ENCODE assay signal across 17 cellular contexts in genomic region chr22:43895986-43896645, GRCh38. TPM values are rescaled to one million over a fixed set of nuclear protein-coding genes. Genes with fewer than 3 reads are reported as not detected.
DNase-seq lines count a peak whose midpoint lies in the region; ATAC-seq and TF ChIP-seq lines count a peak whose summit lies in the region.
"Had no signal": no experiment of that assay in that cellular context is flagged by ENCODE, and none has a peak within 500 bp of the region (broad histone marks: within the 10 kb centered on the region; RNA-seq: fewer than 3 reads in every experiment).

No MANE protein-coding gene starts in this region.

- no peak overlapping the region for H3K4me3 ChIP-seq in mucosa of descending colon
- H3K4me3 ChIP-seq: BLaER1, SJCRH30 had no signal

- H3K36me3 ChIP-seq in mucosa of descending colon (ENCODE audit: low read depth), result no peaks in the 10 kb centered on the region
- H3K36me3 ChIP-seq: BLaER1, SJCRH30 had no signal

- no peaks in the 10 kb centered on the region for H3K79me2 ChIP-seq in H9 (ENCODE audit: insufficient read depth, low read length)

- CTCF ChIA-PET in WTC11 (lab: Charles Lee), result interaction anchor here (0.7 to 14.0 kb wide), 3 partner anchors 13 to 96 kb away, joined by 4 to 162 read pairs (median 5); no protein-coding TSS in a partner anchor

- no peak overlapping the region for H3K14ac ChIP-seq in H9 (ENCODE audit: insufficient read depth, low read length)

- no peak overlapping the region for H4K8ac ChIP-seq in H9 (replicated peaks; ENCODE audit: insufficient read length, low read depth, low read length)

- H2BK20ac ChIP-seq in H9 (ENCODE audit: low read depth, low read length, poor library complexity, severe bottlenecking), result no peak overlapping the region

- no peak overlapping the region for H3K4ac ChIP-seq in H9 (ENCODE audit: low read depth, low read length)

- H3K9me3 ChIP-seq in H9 (ENCODE audit: control insufficient read depth, low read depth, low read length), result no peaks in the 10 kb centered on the region
- H3K9me3 ChIP-seq in mucosa of descending colon, result no peaks in the 10 kb centered on the region
- H3K9me3 ChIP-seq: BLaER1, SJCRH30 had no signal

- H3K4me3 Mint-ChIP-seq in H9, result no peak overlapping the region
- no peak overlapping the region for H3K4me3 Mint-ChIP-seq in WTC11
- no peak overlapping the region for H3K4me3 Mint-ChIP-seq in stimulated activated naive B cell treated with anti-CD40 and anti-IgM and Interleukin-4, amounts not matched to agents 10 μg/mL and 1 μg/mL and 100 μg/mL, for 72 hours
- H3K4me3 Mint-ChIP-seq: CD8-positive, alpha-beta memory T cell; IgD-negative memory B cell had no signal

- H3K4me1 Mint-ChIP-seq in H9 (peaks cover 0 to 11% of the 10 kb centered on the region in 2 experiments; a peak in 2 of 4 replicates), WTC11 (no peaks in the 10 kb centered on the region)
- H3K4me1 Mint-ChIP-seq in stimulated activated naive B cell treated with anti-CD40 and anti-IgM and Interleukin-4, amounts not matched to agents 10 μg/mL and 1 μg/mL and 100 μg/mL, for 72 hours, result peaks cover 3 to 7% of the 10 kb centered on the region in 2 donors
- H3K4me1 Mint-ChIP-seq: IgD-negative memory B cell had no signal

- peaks cover 0 to 2% of the 10 kb centered on the region in 2 experiments; a peak in 1 of 5 replicates for H3K9me3 Mint-ChIP-seq in H9
- no peaks in the 10 kb centered on the region for H3K9me3 Mint-ChIP-seq in WTC11
- no peaks in the 10 kb centered on the region for H3K9me3 Mint-ChIP-seq in stimulated activated naive B cell treated with anti-CD40 and anti-IgM and Interleukin-4, amounts not matched to agents 10 μg/mL and 1 μg/mL and 100 μg/mL, for 72 hours
- H3K9me3 Mint-ChIP-seq: CD8-positive, alpha-beta memory T cell; IgD-negative memory B cell had no signal

- H3T11ph ChIP-seq in H9 (ENCODE audit: low read length), result no peak overlapping the region

- no peak overlapping the region for H3K56ac ChIP-seq in H9 (ENCODE audit: insufficient read length, low read depth, low read length)

- no peak overlapping the region for H2BK15ac ChIP-seq in H9 (ENCODE audit: low read depth, low read length)

- H2BK120ac ChIP-seq in H9 (ENCODE audit: low read depth, low read length, poor library complexity, severe bottlenecking), result no peak overlapping the region

- no peak overlapping the region for H3K4me2 ChIP-seq in H9 (ENCODE audit: insufficient read depth, insufficient read length, low read length)
- H3K4me2 ChIP-seq: BLaER1 had no signal

- H3K18ac ChIP-seq in H9 (ENCODE audit: insufficient read length, low read depth, low read length), result no peak overlapping the region

- H4K91ac ChIP-seq in H9 (ENCODE audit: insufficient read length, low read depth, low read length), result no peak overlapping the region

- WGBS in H9 (ENCODE audit: extremely low coverage, insufficient read length, low lambda C conversion rate), result no CpG with 5 or more reads among the region's 11 CpGs

- H4K5ac ChIP-seq in H9 (ENCODE audit: insufficient read length, low read depth, low read length), result no peak overlapping the region

- H2AFZ ChIP-seq in H9 (ENCODE audit: low read length), result no peak overlapping the region

- no peaks in the 10 kb centered on the region for H3K4me1 ChIP-seq in H9 (ENCODE audit: insufficient read depth, low read length)
- peaks cover 4% of the 10 kb centered on the region for H3K4me1 ChIP-seq in mucosa of descending colon (ENCODE audit: low read depth)
- H3K4me1 ChIP-seq: BLaER1, SJCRH30 had no signal

- H3K36me3 Mint-ChIP-seq in H9 (ENCODE audit: insufficient read depth in 1 of 3, low read depth in 3 of 3) (no peaks in the 10 kb centered on the region), WTC11 (no peaks in the 10 kb centered on the region)
- H3K36me3 Mint-ChIP-seq in stimulated activated naive B cell treated with anti-CD40 and anti-IgM and Interleukin-4, amounts not matched to agents 10 μg/mL and 1 μg/mL and 100 μg/mL, for 72 hours, result no peaks in the 10 kb centered on the region
- H3K36me3 Mint-ChIP-seq: CD8-positive, alpha-beta memory T cell; IgD-negative memory B cell had no signal

- ATAC-seq in WTC11, result peak; percentile 26
- ATAC-seq in stimulated activated naive B cell treated with anti-CD40 and anti-IgM and Interleukin-4, amounts not matched to agents 10 μg/mL and 1 μg/mL and 100 μg/mL, for 72 hours (replicated peaks), result no peak
- ATAC-seq in mucosa of descending colon, result no peak
- ATAC-seq in GM18858 (IDR thresholded peaks at IDR 0.05; ENCODE audit: unreplicated experiment), result no peak
- ATAC-seq: HCT116 had no signal

- peak; percentile 60 for DNase-seq in H9
- peak; percentile 35 for DNase-seq in WTC11 (ENCODE audit: low spot score)
- DNase-seq in iPS-NIHi11 (ENCODE audit: low spot score), result peak; percentile 37
- DNase-seq in stimulated activated naive B cell treated with anti-CD40 and anti-IgM and Interleukin-4, amounts not matched to agents 10 μg/mL and 1 μg/mL and 100 μg/mL, for 72 hours, result no peak
- DNase-seq in MV-4-11 (lab: John Stamatoyannopoulos, UW), result no peak
- no peak for DNase-seq in mucosa of descending colon
- DNase-seq: ACHN; CD8-positive, alpha-beta memory T cell; DND-41; GF-D8; NCI-H1092; SJCRH30 had no signal

- no peak overlapping the region for H2BK12ac ChIP-seq in H9 (ENCODE audit: insufficient read length, low read depth, low read length)

- no peak overlapping the region for H3K9ac ChIP-seq in H9 (ENCODE audit: extremely low read depth, insufficient read length, low read length)
- H3K9ac ChIP-seq: BLaER1 had no signal

- H3K23ac ChIP-seq in H9 (ENCODE audit: insufficient read length, low read depth, low read length), result no peak overlapping the region

- H3K27ac ChIP-seq in H9 (ENCODE audit: insufficient read length, low read depth, low read length), result no peak overlapping the region
- H3K27ac ChIP-seq: BLaER1, RWPE1, SJCRH30 had no signal

- no peaks in the 10 kb centered on the region for H3K79me1 ChIP-seq in H9 (ENCODE audit: insufficient read depth, low read depth, low read length, poor library complexity, severe bottlenecking)

- H3K27ac Mint-ChIP-seq in H9 (no peak overlapping the region; a peak in 1 of 7 replicates), WTC11 (no peak overlapping the region)
- H3K27ac Mint-ChIP-seq in stimulated activated naive B cell treated with anti-CD40 and anti-IgM and Interleukin-4, amounts not matched to agents 10 μg/mL and 1 μg/mL and 100 μg/mL, for 72 hours, result peak overlapping the region; percentile 42
- H3K27ac Mint-ChIP-seq: CD8-positive, alpha-beta memory T cell; IgD-negative memory B cell had no signal

- no peak overlapping the region for H2AK5ac ChIP-seq in H9 (ENCODE audit: insufficient read length, low read length)

- H3K23me2 ChIP-seq in H9 (ENCODE audit: insufficient read length, low read depth, low read length, poor library complexity, severe bottlenecking), result peaks cover 10% of the 10 kb centered on the region

- POLR2A ChIA-PET in WTC11 (lab: Charles Lee), result no interaction called here

- intact Hi-C loops in mucosa of descending colon (cut with DNase I, micrococcal nuclease), result no loop called here

- no peak overlapping the region for H2BK5ac ChIP-seq in H9 (ENCODE audit: insufficient read length, low read length)

- peak; percentile 46; the same call in 2 of the 3 replicates for TF ChIP-seq CTCF in H9 (conservative IDR thresholded peaks at IDR 0.05)
- no peak for TF ChIP-seq CTCF in WTC11 (IDR thresholded peaks at IDR 0.05)
- no peak for TF ChIP-seq CTCF in mucosa of descending colon (IDR thresholded peaks at IDR 0.05)

- H3K27me3 Mint-ChIP-seq in H9 (ENCODE audit: low read depth) (peaks cover 33% of the 10 kb centered on the region), WTC11 (ENCODE audit: low read depth) (peaks cover 3% of the 10 kb centered on the region)
- peaks cover 27 to 42% of the 10 kb centered on the region in 2 donors for H3K27me3 Mint-ChIP-seq in stimulated activated naive B cell treated with anti-CD40 and anti-IgM and Interleukin-4, amounts not matched to agents 10 μg/mL and 1 μg/mL and 100 μg/mL, for 72 hours

- H4K20me1 ChIP-seq in H9 (ENCODE audit: control insufficient read depth, insufficient read depth, insufficient read length), result no peaks in the 10 kb centered on the region

- H3K27me3 ChIP-seq in H9 (ENCODE audit: insufficient read depth, low read length), result no peaks in the 10 kb centered on the region; the same call in 1 of the 2 replicates

TF ChIP-seq in WTC11, 78 proteins besides CTCF, POLR2A, EP300 and RAD21:
- TF ChIP-seq USF2 (CRISPR knock-in tag; IDR thresholded peaks at IDR 0.05), result 0 out of 2 replicates have a peak, but pooled peaks have one; percentile 33
- peak; percentile 98 for TF ChIP-seq ZNF121 (CRISPR knock-in tag; IDR thresholded peaks at IDR 0.05)
- no peak for TF ChIP-seq ATF1 (CRISPR knock-in tag; IDR thresholded peaks at IDR 0.05)

RNA-seq across cellular contexts. Expression of gene PNPLA5, which starts 4.3 kb away (rescaled TPM):
- total RNA-seq in H9 (2021) (5.2 and 5.5 TPM in 2 replicates), WTC11 (2021) (5.3 to 5.9 TPM (median 5.3 TPM) in 3 replicates), mucosa of descending colon (not detected)
- total RNA-seq: CD8-positive, alpha-beta memory T cell; SJCRH30 had no signal

RNA-seq across cellular contexts. Expression of gene PNPLA3, which starts 27.5 kb away (rescaled TPM):
- total RNA-seq in H9 (2021) (16.5 and 17.5 TPM in 2 replicates), WTC11 (2021) (17.9 to 19.8 TPM (median 19.6 TPM) in 3 replicates), mucosa of descending colon (under 1 TPM; 0.16 to 0.23 (median 0.22) TPM)

RNA-seq across cellular contexts. Expression of gene SULT4A1, which starts 33.8 kb away (rescaled TPM):
- total RNA-seq in H9 (2021), result 15.0 and 16.2 TPM in 2 replicates
- total RNA-seq in WTC11 (2021), result 12.5 to 13.0 TPM (median 12.6 TPM) in 3 replicates
- total RNA-seq in mucosa of descending colon, result 1 to 10 TPM in 1 of 3 donors, under 1 TPM in 1, not detected in 1; 0.34 to 4.1 TPM
- total RNA-seq: CD8-positive, alpha-beta memory T cell; SJCRH30 had no signal

RNA-seq across cellular contexts. Expression of gene SAMM50, which starts 59.1 kb away (rescaled TPM):
- total RNA-seq in H9 (2021), result 56.6 and 57.2 TPM in 2 replicates
- total RNA-seq in WTC11 (2021), result 59.3 to 72.1 TPM (median 62.1 TPM) in 3 replicates
- total RNA-seq in mucosa of descending colon, result 10 to 100 TPM; 37.7 to 52.0 (median 48.0) TPM

Comparison
In these comparisons a context has a peak if more than half of its experiments do, and no peak if none do; other contexts are left out.
1. DNase-seq: peak in H9 (single experiment), WTC11 (single experiment) and iPS-NIHi11 (single experiment); none in stimulated activated naive B cell treated with anti-CD40 and anti-IgM and Interleukin-4, amounts not matched to agents 10 μg/mL and 1 μg/mL and 100 μg/mL, for 72 hours (single experiment), MV-4-11 (single experiment) and mucosa of descending colon (0 of 3).
2. RNA of gene PNPLA3, which starts 27.5 kb away (total RNA-seq): 17.9 to 19.8 TPM in WTC11 and 16.5 to 17.5 TPM in H9; 0.16 to 0.23 TPM in mucosa of descending colon; every median in the first group is over 10 times any median in the second.